Comparison of ENCODE assay signal across 12 cellular contexts in the genomic region with DNA sequence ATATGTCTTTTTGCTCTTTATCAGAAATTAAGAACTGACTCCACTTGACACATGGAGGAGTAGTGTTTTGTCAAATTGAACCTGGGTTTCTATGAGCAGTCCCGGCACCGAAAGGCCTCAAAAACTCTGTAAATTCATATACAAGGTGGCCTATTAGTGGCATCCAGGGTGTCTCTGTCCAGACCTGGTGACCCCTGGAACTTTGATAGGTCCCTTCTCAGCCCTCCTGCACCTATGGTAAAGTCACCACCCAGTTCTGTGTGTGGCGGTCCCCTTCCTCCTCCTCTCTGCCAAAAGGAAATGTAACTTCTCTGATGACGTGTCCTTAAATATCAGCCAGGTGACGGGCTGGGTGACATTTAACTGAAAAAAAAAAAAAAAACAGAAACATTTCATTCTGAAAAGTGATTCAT.
DNase-seq lines count a peak whose midpoint lies in the region; ATAC-seq and TF ChIP-seq lines count a peak whose summit lies in the region.
"Had no signal": no experiment of that assay in that cellular context is flagged by ENCODE, and none has a peak within 500 bp of the region (broad histone marks: within the 10 kb centered on the region; RNA-seq: fewer than 3 reads in every experiment).

No MANE protein-coding gene starts in this region.

- peaks cover 5% of the 10 kb centered on the region for H3K36me3 Mint-ChIP-seq in glutamatergic neuron (ENCODE audit: unreplicated experiment)
- H3K36me3 Mint-ChIP-seq in stimulated activated effector memory CD8-positive, alpha-beta T cell treated with anti-CD3 and anti-CD28 coated beads, Interleukin-12 subunit alpha, Interleukin-12 subunit beta, amount 100 ng/mL, for 72 hours = peaks cover 14% of the 10 kb centered on the region

- H3K4me3 ChIP-seq in Peyer's patch (no peak overlapping the region), prostate gland (no peak overlapping the region)
- H3K4me3 ChIP-seq: GM23248, lung had no signal

- H3K9me3 ChIP-seq in Peyer's patch (no peaks in the 10 kb centered on the region), prostate gland (no peaks in the 10 kb centered on the region)

- peak overlapping the region; percentile 87 for H3K4me3 Mint-ChIP-seq in glutamatergic neuron (ENCODE audit: unreplicated experiment)
- H3K4me3 Mint-ChIP-seq in stimulated activated effector memory CD8-positive, alpha-beta T cell treated with anti-CD3 and anti-CD28 coated beads, Interleukin-12 subunit alpha, Interleukin-12 subunit beta, amount 100 ng/mL, for 72 hours = peak overlapping the region; percentile 81

- H3K4me1 Mint-ChIP-seq in glutamatergic neuron (ENCODE audit: low read depth, unreplicated experiment) = peaks cover 48% of the 10 kb centered on the region
- peaks cover 50% of the 10 kb centered on the region for H3K4me1 Mint-ChIP-seq in stimulated activated effector memory CD8-positive, alpha-beta T cell treated with anti-CD3 and anti-CD28 coated beads, Interleukin-12 subunit alpha, Interleukin-12 subunit beta, amount 100 ng/mL, for 72 hours

- DNase-seq in Peyer's patch = peak in 2 of 3 donors; percentile 46 to 69
- peak; percentile 76 for DNase-seq in activated CD8-positive, alpha-beta memory T cell treated with anti-CD3 and anti-CD28 coated beads, Interleukin-2, amount 50 U/mL, for 48 hours
- DNase-seq in glutamatergic neuron = no peak
- DNase-seq in stimulated activated effector memory CD8-positive, alpha-beta T cell treated with anti-CD3 and anti-CD28 coated beads, Interleukin-12 subunit alpha, Interleukin-12 subunit beta, amount 100 ng/mL, for 72 hours (ENCODE audit: low spot score in 2 of 2) = peak; percentile 43 to 77
- DNase-seq in caudate nucleus (lab: John Stamatoyannopoulos, UW) = no peak
- DNase-seq in prostate gland (ENCODE audit: low spot score) = no peak
- DNase-seq in OCI-M2 (lab: John Stamatoyannopoulos, UW; ENCODE audit: unreplicated experiment) = no peak
- no peak for DNase-seq in NOMO-1 treated with dmso at 0.1 percent for 144 hours (lab: John Stamatoyannopoulos, UW; ENCODE audit: unreplicated experiment)
- DNase-seq: DMS53; GM23248; NK-92 treated with Interleukin-12 subunit alpha and Interleukin-12 subunit beta, amount 100 ng/mL, for 24 hours had no signal

- 94% methylated on average over 5 of the region's 5 CpGs for WGBS in prostate gland

- H3K27me3 Mint-ChIP-seq in glutamatergic neuron (ENCODE audit: unreplicated experiment) = peaks cover 16% of the 10 kb centered on the region

- H3K4me1 ChIP-seq in Peyer's patch (peaks cover 0 to 26% (median 0%) of the 10 kb centered on the region in 4 donors), prostate gland (replicated peaks) (no peaks in the 10 kb centered on the region)

- H3K27ac ChIP-seq in Peyer's patch (peak overlapping the region; percentile 28 to 62 (median 46)), caudate nucleus (ENCODE audit: low read depth, low read length) (no peak overlapping the region), prostate gland (no peak overlapping the region)
- H3K27ac ChIP-seq: GM23248 had no signal

- intact Hi-C loops in prostate gland (cut with DNase I) = loop anchor here (10.0 kb wide), 1 partner anchor 196 kb away; no protein-coding TSS in a partner anchor

- H3K27ac Mint-ChIP-seq in glutamatergic neuron (ENCODE audit: unreplicated experiment) = peak overlapping the region; percentile 92
- H3K27ac Mint-ChIP-seq in stimulated activated effector memory CD8-positive, alpha-beta T cell treated with anti-CD3 and anti-CD28 coated beads, Interleukin-12 subunit alpha, Interleukin-12 subunit beta, amount 100 ng/mL, for 72 hours = peak overlapping the region; percentile 81

- TF ChIP-seq POLR2A in Peyer's patch (IDR thresholded peaks at IDR 0.05) = peak in 1 of 2 donors; percentile 29
- TF ChIP-seq POLR2A in prostate gland (IDR thresholded peaks at IDR 0.05) = no peak

- H3K27me3 ChIP-seq in Peyer's patch (no peaks in the 10 kb centered on the region), prostate gland (replicated peaks; ENCODE audit: insufficient read depth) (no peaks in the 10 kb centered on the region)

- peak; percentile 76 for ATAC-seq in stimulated activated effector memory CD8-positive, alpha-beta T cell treated with anti-CD3 and anti-CD28 coated beads, Interleukin-12 subunit alpha, Interleukin-12 subunit beta, amount 100 ng/mL, for 72 hours

- H3K36me3 ChIP-seq in Peyer's patch (no peaks in the 10 kb centered on the region), prostate gland (no peaks in the 10 kb centered on the region)

- no peak for TF ChIP-seq CTCF in Peyer's patch (IDR thresholded peaks at IDR 0.05)
- TF ChIP-seq CTCF in glutamatergic neuron (IDR thresholded peaks at IDR 0.05; ENCODE audit: partially characterized antibody, unreplicated experiment) = no peak
- no peak for TF ChIP-seq CTCF in prostate gland (IDR thresholded peaks at IDR 0.05)

- peaks cover 32% of the 10 kb centered on the region for H3K9me3 Mint-ChIP-seq in glutamatergic neuron (ENCODE audit: unreplicated experiment)
- H3K9me3 Mint-ChIP-seq in stimulated activated effector memory CD8-positive, alpha-beta T cell treated with anti-CD3 and anti-CD28 coated beads, Interleukin-12 subunit alpha, Interleukin-12 subunit beta, amount 100 ng/mL, for 72 hours = no peaks in the 10 kb centered on the region

Comparison
In these comparisons a context has a peak if more than half of its experiments do, and no peak if none do; other contexts are left out.
1. DNase-seq: peak in Peyer's patch (2 of 3), activated CD8-positive, alpha-beta memory T cell treated with anti-CD3 and anti-CD28 coated beads, Interleukin-2, amount 50 U/mL, for 48 hours (single experiment) and stimulated activated effector memory CD8-positive, alpha-beta T cell treated with anti-CD3 and anti-CD28 coated beads, Interleukin-12 subunit alpha, Interleukin-12 subunit beta, amount 100 ng/mL, for 72 hours (2 of 2); none in glutamatergic neuron (single experiment), caudate nucleus (0 of 61), prostate gland (single experiment), OCI-M2 (single experiment) and NOMO-1 treated with dmso at 0.1 percent for 144 hours (single experiment).
2. H3K27ac ChIP-seq: peak in Peyer's patch (4 of 4); none in caudate nucleus (single experiment) and prostate gland (0 of 2).